Comparison of ENCODE assay signal across 8 cellular contexts in genomic region chr6:20401403-20402180, GRCh38. TPM values are rescaled to one million over a fixed set of nuclear protein-coding genes. Genes with fewer than 3 reads are reported as not detected.
DNase-seq lines count a peak whose midpoint lies in the region; ATAC-seq and TF ChIP-seq lines count a peak whose summit lies in the region.

Gene E2F3 (plus strand): TSS chr6:20401879. CDS start chr6:20402233, 354 bp downstream.

- H3K36me3 ChIP-seq in left ventricle myocardium inferior (no peaks in the 10 kb centered on the region), urinary bladder (ENCODE audit: insufficient read depth) (no peaks in the 10 kb centered on the region)

- H3K4me3 Mint-ChIP-seq in T-helper 17 cell (peak within 1 kb of the TSS; percentile 95), progenitor cell of endocrine pancreas (ENCODE audit: low read depth) (peak within 1 kb of the TSS; percentile 98)

- TF ChIP-seq CTCF in left ventricle myocardium inferior (IDR thresholded peaks at IDR 0.05; ENCODE audit: borderline replicate concordance) (no peak), progenitor cell of endocrine pancreas (IDR thresholded peaks at IDR 0.05; ENCODE audit: unreplicated experiment) (peak; percentile 9)

- H3K9me3 ChIP-seq in T-helper 17 cell (ENCODE audit: control insufficient read depth, low read length, poor library complexity, severe bottlenecking) (no peaks in the 10 kb centered on the region), left ventricle myocardium inferior (replicated peaks) (no peaks in the 10 kb centered on the region)

- ATAC-seq in HG02885 (IDR thresholded peaks at IDR 0.05; ENCODE audit: poor library complexity, unreplicated experiment) = peak; percentile 84
- peak; percentile 91 for ATAC-seq in T-helper 17 cell

- under 1% methylated on average over 57 of the region's 57 CpGs for WGBS in urinary bladder

- peaks cover 44% of the 10 kb centered on the region for H3K4me1 ChIP-seq in left ventricle myocardium inferior
- H3K4me1 ChIP-seq in urinary bladder (ENCODE audit: insufficient read depth) = no peaks in the 10 kb centered on the region

- H3K36me3 Mint-ChIP-seq in T-helper 17 cell (ENCODE audit: low read depth) (peaks cover 2% of the 10 kb centered on the region), progenitor cell of endocrine pancreas (ENCODE audit: insufficient read depth) (peaks cover 4% of the 10 kb centered on the region)

- peak; percentile 90 for TF ChIP-seq POLR2A in GM15510 (IDR thresholded peaks at IDR 0.05; ENCODE audit: borderline replicate concordance, extremely low read depth, insufficient read length)

- DNase-seq in NCI-H1694 treated with DMSO at 0.1 percent for 48 hours (lab: John Stamatoyannopoulos, UW) = peak; percentile 99
- DNase-seq in T-helper 17 cell = peak; percentile 92 to 98 (median 95)
- DNase-seq in amygdala (lab: John Stamatoyannopoulos, UW) = peak; percentile 72 to 100 (median 99)
- DNase-seq in left ventricle myocardium inferior = peak; percentile 99
- peak; percentile 97 for DNase-seq in progenitor cell of endocrine pancreas (ENCODE audit: low spot score, unreplicated experiment)

- peak within 1 kb of the TSS; percentile 88 for H3K27ac ChIP-seq in left ventricle myocardium inferior (replicated peaks)
- peak within 1 kb of the TSS; percentile 90 for H3K27ac ChIP-seq in urinary bladder (ENCODE audit: low read depth)

- H3K4me3 ChIP-seq in left ventricle myocardium inferior = peak within 1 kb of the TSS; percentile 86
- H3K4me3 ChIP-seq in urinary bladder (ENCODE audit: low read depth, low read length) = peak within 1 kb of the TSS; percentile 66

- H3K9me3 Mint-ChIP-seq in progenitor cell of endocrine pancreas (ENCODE audit: low read depth) = no peaks in the 10 kb centered on the region

- H3K4me1 Mint-ChIP-seq in T-helper 17 cell = peaks cover 30% of the 10 kb centered on the region
- H3K4me1 Mint-ChIP-seq in progenitor cell of endocrine pancreas (ENCODE audit: low read depth) = peaks cover 12% of the 10 kb centered on the region

- intact Hi-C loops in left ventricle myocardium inferior (cut with micrococcal nuclease) = loop anchor here (5.0 kb wide), 1 partner anchor 126 kb away; no protein-coding TSS in a partner anchor

- no peaks in the 10 kb centered on the region for H3K27me3 Mint-ChIP-seq in T-helper 17 cell
- H3K27me3 Mint-ChIP-seq in progenitor cell of endocrine pancreas = peaks cover 12% of the 10 kb centered on the region

- no peaks in the 10 kb centered on the region for H3K27me3 ChIP-seq in left ventricle myocardium inferior (ENCODE audit: low read depth)

- peak within 1 kb of the TSS; percentile 96 for H3K27ac Mint-ChIP-seq in T-helper 17 cell
- H3K27ac Mint-ChIP-seq in progenitor cell of endocrine pancreas = peak within 1 kb of the TSS; percentile 99

RNA-seq across cellular contexts. Expression of gene E2F3, which starts in this region (rescaled TPM):
- total RNA-seq in T-helper 17 cell (1 to 10 TPM; 6.7 to 8.8 TPM), left ventricle myocardium inferior (6.7 TPM), progenitor cell of endocrine pancreas (32.5 and 33.2 TPM in 2 replicates), urinary bladder (5.9 TPM)
- polyA plus RNA-seq in urinary bladder = 5.0 TPM

Comparison
In these comparisons a context has a peak if more than half of its experiments do, and no peak if none do; other contexts are left out.
1. Peak in every context shown above with its lines: DNase-seq, ATAC-seq, H3K4me3 ChIP-seq and H3K27ac ChIP-seq.